In the genomic region with DNA sequence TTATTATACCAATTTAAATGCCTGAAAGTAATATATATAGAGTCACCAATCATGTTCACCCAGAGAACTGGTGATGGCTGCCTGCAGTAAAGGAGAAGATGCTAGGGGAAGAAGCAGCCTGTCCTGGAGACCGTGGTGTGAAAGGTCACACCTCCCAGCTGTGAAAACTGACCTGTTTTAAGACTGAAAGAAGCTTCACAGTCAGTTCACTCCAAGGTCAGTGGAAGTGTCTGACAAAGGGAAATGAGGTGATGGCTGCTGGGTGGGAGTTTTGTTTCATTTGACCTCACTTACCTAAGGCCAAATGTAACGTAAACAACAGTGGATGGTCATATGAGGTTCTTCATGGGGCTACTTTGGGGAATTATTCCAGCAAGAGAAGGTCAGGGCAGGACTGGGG, we compare ENCODE assay signal across 12 cellular contexts.
DNase-seq lines count a peak whose midpoint lies in the region; ATAC-seq, FAIRE-seq and TF ChIP-seq lines count a peak whose summit lies in the region.
"Had no signal": no experiment of that assay in that cellular context is flagged by ENCODE, and none has a peak within 500 bp of the region (broad histone marks: within the 10 kb centered on the region; RNA-seq: fewer than 3 reads in every experiment).

No MANE protein-coding gene starts in this region.

- ATAC-seq in HG02571 (IDR thresholded peaks at IDR 0.05; ENCODE audit: unreplicated experiment) = peak; percentile 83
- peak; percentile 79 for ATAC-seq in HG03460 (IDR thresholded peaks at IDR 0.05; ENCODE audit: unreplicated experiment)
- no peak for ATAC-seq in activated CD8-positive, alpha-beta memory T cell treated with anti-CD3 and anti-CD28 coated beads, Interleukin-2, amount 10 ng/mL, durations not matched to agents 7 days and 5 days

- no peaks in the 10 kb centered on the region for H3K9me3 Mint-ChIP-seq in activated naive CD4-positive, alpha-beta T cell treated with anti-CD3 and anti-CD28 coated beads for 36 hours
- no peaks in the 10 kb centered on the region for H3K9me3 Mint-ChIP-seq in type B pancreatic cell
- peaks cover 8% of the 10 kb centered on the region for H3K9me3 Mint-ChIP-seq in activated CD8-positive, alpha-beta memory T cell treated with anti-CD3 and anti-CD28 coated beads, Interleukin-2, amount 10 ng/mL, durations not matched to agents 7 days and 5 days (ENCODE audit: low read depth)

- peak overlapping the region; percentile 4 for H3K27ac Mint-ChIP-seq in activated naive CD4-positive, alpha-beta T cell treated with anti-CD3 and anti-CD28 coated beads for 36 hours
- peak overlapping the region; percentile 44 for H3K27ac Mint-ChIP-seq in type B pancreatic cell
- H3K27ac Mint-ChIP-seq in activated CD8-positive, alpha-beta memory T cell treated with anti-CD3 and anti-CD28 coated beads, Interleukin-2, amount 10 ng/mL, durations not matched to agents 7 days and 5 days = no peak overlapping the region
- H3K27ac Mint-ChIP-seq: activated naive CD8-positive, alpha-beta T cell treated with anti-CD3 and anti-CD28 coated beads, Interleukin-2, amount 10 ng/mL, durations not matched to agents 7 days and 5 days had no signal

- no peak for FAIRE-seq in HTR-8/SVneo (lab: Jason Lieb, UNC)
- FAIRE-seq: endometrium, TTC549 had no signal

- no peaks in the 10 kb centered on the region for H3K27me3 Mint-ChIP-seq in activated naive CD4-positive, alpha-beta T cell treated with anti-CD3 and anti-CD28 coated beads for 36 hours (ENCODE audit: low read depth)
- peaks cover 7% of the 10 kb centered on the region for H3K27me3 Mint-ChIP-seq in type B pancreatic cell
- H3K27me3 Mint-ChIP-seq in activated CD8-positive, alpha-beta memory T cell treated with anti-CD3 and anti-CD28 coated beads, Interleukin-2, amount 10 ng/mL, durations not matched to agents 7 days and 5 days = no peaks in the 10 kb centered on the region
- H3K27me3 Mint-ChIP-seq: activated naive CD8-positive, alpha-beta T cell treated with anti-CD3 and anti-CD28 coated beads, Interleukin-2, amount 10 ng/mL, durations not matched to agents 7 days and 5 days had no signal

- intact Hi-C loops in activated naive CD4-positive, alpha-beta T cell treated with anti-CD3 and anti-CD28 coated beads for 36 hours (cut with micrococcal nuclease) = no loop called here

- CTCF ChIA-PET in activated naive CD4-positive, alpha-beta T cell treated with anti-CD3 and anti-CD28 coated beads for 36 hours (lab: Charles Lee) = no interaction called here
- CTCF ChIA-PET in activated CD8-positive, alpha-beta memory T cell treated with anti-CD3 and anti-CD28 coated beads, Interleukin-2, amount 10 ng/mL, durations not matched to agents 7 days and 5 days (lab: Charles Lee) = no interaction called here

- DNase-seq in activated naive CD4-positive, alpha-beta T cell treated with anti-CD3 and anti-CD28 coated beads for 36 hours = no peak
- DNase-seq in activated naive CD4-positive, alpha-beta T cell treated with anti-CD3 and anti-CD28 coated beads, Interleukin-2, amount 50 U/mL, for 16 hours = no peak
- DNase-seq in type B pancreatic cell (ENCODE audit: extremely low spot score, unreplicated experiment) (no peak), mesenteric fat pad (ENCODE audit: low spot score) (no peak), HTR-8/SVneo (ENCODE audit: insufficient read length, low spot score) (no peak)
- no peak for DNase-seq in activated CD8-positive, alpha-beta memory T cell treated with anti-CD3 and anti-CD28 coated beads, Interleukin-2, amount 10 ng/mL, durations not matched to agents 7 days and 5 days
- DNase-seq: activated naive CD8-positive, alpha-beta T cell treated with anti-CD3 and anti-CD28 coated beads, Interleukin-2, amount 10 ng/mL, durations not matched to agents 7 days and 5 days; MV-4-11 had no signal

- no peaks in the 10 kb centered on the region for H3K36me3 Mint-ChIP-seq in activated naive CD4-positive, alpha-beta T cell treated with anti-CD3 and anti-CD28 coated beads for 36 hours (ENCODE audit: low read depth)
- H3K36me3 Mint-ChIP-seq in type B pancreatic cell = no peaks in the 10 kb centered on the region
- peaks cover 13% of the 10 kb centered on the region for H3K36me3 Mint-ChIP-seq in activated CD8-positive, alpha-beta memory T cell treated with anti-CD3 and anti-CD28 coated beads, Interleukin-2, amount 10 ng/mL, durations not matched to agents 7 days and 5 days

- no peak for TF ChIP-seq CTCF in type B pancreatic cell (conservative IDR thresholded peaks at IDR 0.05)

- no peak overlapping the region for H3K4me3 Mint-ChIP-seq in activated naive CD4-positive, alpha-beta T cell treated with anti-CD3 and anti-CD28 coated beads for 36 hours
- H3K4me3 Mint-ChIP-seq in type B pancreatic cell = no peak overlapping the region
- no peak overlapping the region for H3K4me3 Mint-ChIP-seq in activated CD8-positive, alpha-beta memory T cell treated with anti-CD3 and anti-CD28 coated beads, Interleukin-2, amount 10 ng/mL, durations not matched to agents 7 days and 5 days
- H3K4me3 Mint-ChIP-seq: activated naive CD8-positive, alpha-beta T cell treated with anti-CD3 and anti-CD28 coated beads, Interleukin-2, amount 10 ng/mL, durations not matched to agents 7 days and 5 days had no signal

- H3K4me1 Mint-ChIP-seq in activated naive CD4-positive, alpha-beta T cell treated with anti-CD3 and anti-CD28 coated beads for 36 hours (ENCODE audit: low read depth) = peaks cover 79% of the 10 kb centered on the region
- peaks cover 13% of the 10 kb centered on the region for H3K4me1 Mint-ChIP-seq in type B pancreatic cell (ENCODE audit: unreplicated experiment)
- H3K4me1 Mint-ChIP-seq in activated CD8-positive, alpha-beta memory T cell treated with anti-CD3 and anti-CD28 coated beads, Interleukin-2, amount 10 ng/mL, durations not matched to agents 7 days and 5 days = peaks cover 44% of the 10 kb centered on the region
